In the genomic region with DNA sequence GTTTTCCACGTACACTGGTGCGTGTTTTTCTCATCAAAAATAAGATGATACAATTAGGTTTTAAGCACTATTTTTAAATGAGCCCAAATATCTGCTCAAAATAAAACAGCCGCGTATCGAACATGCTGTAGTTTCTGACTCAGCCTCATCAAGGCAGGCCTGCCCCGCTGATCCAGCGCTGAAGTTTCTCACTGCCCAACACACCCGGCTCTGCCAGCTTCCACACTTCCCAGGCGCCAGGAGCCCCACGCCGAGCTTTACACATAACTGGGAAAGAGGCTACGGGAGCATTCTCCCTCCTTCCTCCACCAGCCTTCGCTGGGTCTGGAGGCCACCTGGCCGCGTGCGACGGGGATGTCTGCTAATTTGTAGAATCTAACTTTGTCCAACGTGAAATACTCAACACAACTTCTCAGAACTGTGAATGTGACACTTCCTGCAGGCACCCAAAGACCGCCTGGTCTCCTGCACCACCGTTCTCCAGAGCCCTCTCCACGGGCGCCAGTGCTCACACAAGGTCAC, we compare ENCODE assay signal across 19 cellular contexts.
"Had no signal": no experiment of that assay in that cellular context is flagged by ENCODE, and none has a peak within 500 bp of the region (broad histone marks: within the 10 kb centered on the region; RNA-seq: fewer than 3 reads in every experiment).

No MANE protein-coding gene starts in this region.

- ATAC-seq: gastrocnemius medialis; heart right ventricle; left lobe of liver; mucosa of descending colon; naive thymus-derived CD8-positive, alpha-beta T cell had no signal

- H3K36me3 ChIP-seq: gastrocnemius medialis, ovary, thoracic aorta had no signal

- DNase-seq: cortex of kidney; effector CD8-positive, alpha-beta T cell; gastrocnemius medialis; heart right ventricle; islet precursor cell; mammary epithelial cell; naive thymus-derived CD8-positive, alpha-beta T cell; small intestine; stimulated activated CD4-positive, alpha-beta T cell treated with anti-CD3 and anti-CD28 coated beads, Interleukin-12 subunit alpha, Interleukin-12 subunit beta, amount 100 ng/mL, for 4 hours; stimulated activated naive CD4-positive, alpha-beta T cell; stomach; substantia nigra; transverse colon had no signal

- H3K27me3 Mint-ChIP-seq: naive thymus-derived CD8-positive, alpha-beta T cell; progenitor cell of endocrine pancreas had no signal

- H3K9me3 ChIP-seq: gastrocnemius medialis, heart right ventricle, mucosa of descending colon, ovary, stomach, thoracic aorta, transverse colon had no signal

- H3K4me3 ChIP-seq: dorsolateral prefrontal cortex, gastrocnemius medialis, heart right ventricle, mucosa of descending colon, ovary, stomach, thoracic aorta, transverse colon had no signal

- H3K27me3 ChIP-seq: dorsolateral prefrontal cortex, gastrocnemius medialis, heart right ventricle, ovary, stomach, transverse colon had no signal

- H3K27ac Mint-ChIP-seq: naive thymus-derived CD8-positive, alpha-beta T cell had no signal

- H3K27ac ChIP-seq: ovary, thoracic aorta, transverse colon had no signal
